In the genomic region with DNA sequence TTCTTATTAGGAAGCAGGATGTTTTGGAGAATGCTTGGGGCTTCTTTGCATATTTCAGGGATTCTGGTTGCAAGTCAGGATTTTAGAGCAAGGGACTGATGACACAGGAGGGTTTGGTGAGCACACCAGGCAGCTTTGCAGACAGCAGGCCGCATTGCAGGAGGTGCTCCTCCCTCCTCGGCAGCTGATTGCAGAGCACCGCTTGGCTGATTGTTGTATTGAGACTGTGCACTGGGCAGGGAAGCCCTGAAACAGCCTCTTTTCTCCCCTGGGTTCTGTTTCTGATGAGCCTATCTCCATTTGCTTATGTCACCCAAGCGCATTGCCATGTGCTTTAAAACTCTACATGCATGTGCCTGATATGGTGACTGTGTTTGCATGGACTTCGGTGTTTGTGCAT, we compare ENCODE assay signal across 14 cellular contexts.
DNase-seq lines count a peak whose midpoint lies in the region; ATAC-seq and TF ChIP-seq lines count a peak whose summit lies in the region.
"Had no signal": no experiment of that assay in that cellular context is flagged by ENCODE, and none has a peak within 500 bp of the region (broad histone marks: within the 10 kb centered on the region; RNA-seq: fewer than 3 reads in every experiment).

No MANE protein-coding gene starts in this region.

- H3K4me1 Mint-ChIP-seq in nephron progenitor cell = peaks cover 46% of the 10 kb centered on the region
- peaks cover 19% of the 10 kb centered on the region for H3K4me1 Mint-ChIP-seq in activated T-cell treated with anti-CD3 and anti-CD28 coated beads, Interleukin-2, amount 50 U/mL, for 4 hours (ENCODE audit: low read depth)
- H3K4me1 Mint-ChIP-seq: B cell had no signal

- DNase-seq in NCI-H2171 treated with DMSO at 0.1 percent for 48 hours (lab: John Stamatoyannopoulos, UW) (peak; percentile 2), NCI-H2171 (lab: John Stamatoyannopoulos, UW) (no peak), NCI-H69 (lab: John Stamatoyannopoulos, UW) (peak; percentile 71), nephron progenitor cell (no peak), GM19238 (ENCODE audit: insufficient read length, low spot score) (no peak)
- no peak for DNase-seq in activated T-cell treated with anti-CD3 and anti-CD28 coated beads, Interleukin-2, amount 50 U/mL, for 4 hours
- DNase-seq: 8988T, Calu3, DMS79 treated with DMSO at 0.1 percent for 48 hours, GF-D8, H9 had no signal

- no peaks in the 10 kb centered on the region for H3K9me3 Mint-ChIP-seq in nephron progenitor cell
- no peaks in the 10 kb centered on the region for H3K9me3 Mint-ChIP-seq in activated T-cell treated with anti-CD3 and anti-CD28 coated beads, Interleukin-2, amount 50 U/mL, for 4 hours
- H3K9me3 Mint-ChIP-seq: CD8-positive, alpha-beta T cell; H9 had no signal

- peak overlapping the region; percentile 81 for H3K27ac Mint-ChIP-seq in nephron progenitor cell
- H3K27ac Mint-ChIP-seq: B cell; CD8-positive, alpha-beta T cell; H9 had no signal

- H3K4me3 Mint-ChIP-seq in nephron progenitor cell = no peak overlapping the region
- no peak overlapping the region for H3K4me3 Mint-ChIP-seq in activated T-cell treated with anti-CD3 and anti-CD28 coated beads, Interleukin-2, amount 50 U/mL, for 4 hours
- H3K4me3 Mint-ChIP-seq: B cell; CD8-positive, alpha-beta T cell; H9 had no signal

- ATAC-seq in activated T-cell treated with anti-CD3 and anti-CD28 coated beads, Interleukin-2, amount 50 U/mL, for 4 hours = no peak
- no peak for ATAC-seq in HG02938 (IDR thresholded peaks at IDR 0.05; ENCODE audit: unreplicated experiment)
- ATAC-seq: CD8-positive, alpha-beta T cell had no signal

- H3K27me3 Mint-ChIP-seq in nephron progenitor cell (ENCODE audit: low read depth, poor library complexity) = peaks cover 7% of the 10 kb centered on the region
- no peaks in the 10 kb centered on the region for H3K27me3 Mint-ChIP-seq in activated T-cell treated with anti-CD3 and anti-CD28 coated beads, Interleukin-2, amount 50 U/mL, for 4 hours (ENCODE audit: low read depth)

- H3K36me3 Mint-ChIP-seq in nephron progenitor cell (ENCODE audit: low read depth) = no peaks in the 10 kb centered on the region
- H3K36me3 Mint-ChIP-seq in activated T-cell treated with anti-CD3 and anti-CD28 coated beads, Interleukin-2, amount 50 U/mL, for 4 hours (ENCODE audit: insufficient read depth) = no peaks in the 10 kb centered on the region
- H3K36me3 Mint-ChIP-seq: CD8-positive, alpha-beta T cell had no signal

- TF ChIP-seq CTCF in nephron progenitor cell (IDR thresholded peaks at IDR 0.05) = no peak

Comparison
In these comparisons a context has a peak if more than half of its experiments do, and no peak if none do; other contexts are left out.
1. DNase-seq: peak in NCI-H2171 treated with DMSO at 0.1 percent for 48 hours (single experiment) and NCI-H69 (single experiment); none in NCI-H2171 (single experiment), nephron progenitor cell (single experiment), GM19238 (single experiment) and activated T-cell treated with anti-CD3 and anti-CD28 coated beads, Interleukin-2, amount 50 U/mL, for 4 hours (single experiment).